Comparison of ENCODE assay signal across 8 cellular contexts in genomic region chr1:110004583-110004982, GRCh38. TPM values are rescaled to one million over a fixed set of nuclear protein-coding genes. Genes with fewer than 3 reads are reported as not detected.
A peak's percentile ranks its signal among the peaks of the same experiment; 100 is the strongest.
DNase-seq lines count a peak whose midpoint lies in the region; ATAC-seq, FAIRE-seq and TF ChIP-seq lines count a peak whose summit lies in the region.

No MANE protein-coding gene starts in this region.

- H3K27me3 ChIP-seq in CD8-positive, alpha-beta T cell (ENCODE audit: insufficient read depth, low read length): no peaks in the 10 kb centered on the region
- H3K27me3 ChIP-seq in pancreas (no peaks in the 10 kb centered on the region), WERI-Rb-1 (ENCODE audit: insufficient read depth, low read depth, severe bottlenecking) (no peaks in the 10 kb centered on the region)

- peaks cover 27% of the 10 kb centered on the region for H3K4me1 Mint-ChIP-seq in CD8-positive, alpha-beta T cell (ENCODE audit: low read depth)
- peaks cover 20% of the 10 kb centered on the region for H3K4me1 Mint-ChIP-seq in endothelial cell (ENCODE audit: unreplicated experiment)

- intact Hi-C loops in CD8-positive, alpha-beta T cell (cut with DNase I, micrococcal nuclease): no loop called here
- intact Hi-C loops in pancreas (cut with DNase I): no loop called here

- H3K27ac ChIP-seq in CD8-positive, alpha-beta T cell (ENCODE audit: low read depth, low read length): no peak overlapping the region
- peak overlapping the region in 2 of 4 donors; percentile 62 to 68 for H3K27ac ChIP-seq in pancreas
- no peak overlapping the region for H3K27ac ChIP-seq in WERI-Rb-1

- H3K27ac Mint-ChIP-seq in CD8-positive, alpha-beta T cell: peak overlapping the region; percentile 41
- peak overlapping the region; percentile 97 for H3K27ac Mint-ChIP-seq in endothelial cell (ENCODE audit: unreplicated experiment)

- 6 to 11% methylated on average over 1 of the region's 1 CpG for WGBS in pancreas, 2 donors

- no peak for FAIRE-seq in pancreas (lab: Jason Lieb, UNC)

- CTCF ChIA-PET in CD8-positive, alpha-beta T cell (lab: Charles Lee): no interaction called here

- peak overlapping the region; percentile 44 for H3K4me3 Mint-ChIP-seq in CD8-positive, alpha-beta T cell
- peak overlapping the region; percentile 76 for H3K4me3 Mint-ChIP-seq in endothelial cell (ENCODE audit: unreplicated experiment)

- no peaks in the 10 kb centered on the region for H3K9me3 ChIP-seq in CD8-positive, alpha-beta T cell (ENCODE audit: low read length)
- H3K9me3 ChIP-seq in pancreas (no peaks in the 10 kb centered on the region), WERI-Rb-1 (ENCODE audit: severe bottlenecking) (no peaks in the 10 kb centered on the region)

- POLR2A ChIA-PET in CD8-positive, alpha-beta T cell (lab: Charles Lee): no interaction called here

- peaks cover 13% of the 10 kb centered on the region for H3K36me3 Mint-ChIP-seq in CD8-positive, alpha-beta T cell
- no peaks in the 10 kb centered on the region for H3K36me3 Mint-ChIP-seq in endothelial cell (ENCODE audit: low read depth, unreplicated experiment)

- ATAC-seq in CD8-positive, alpha-beta T cell: no peak
- ATAC-seq in pancreas: peak in 3 of 4 donors; percentile 41 to 50 (median 49)

- H3K4me1 ChIP-seq in CD8-positive, alpha-beta T cell (ENCODE audit: insufficient read depth, low read length): peaks cover 13% of the 10 kb centered on the region
- peaks cover 29 to 49% (median 30%) of the 10 kb centered on the region in 3 donors for H3K4me1 ChIP-seq in pancreas

- no peaks in the 10 kb centered on the region for H3K36me3 ChIP-seq in CD8-positive, alpha-beta T cell (ENCODE audit: insufficient read depth, low read length)
- H3K36me3 ChIP-seq in pancreas (peaks cover 0 to 9% (median 0%) of the 10 kb centered on the region in 3 donors), WERI-Rb-1 (peaks cover 8% of the 10 kb centered on the region)

- H3K27me3 Mint-ChIP-seq in CD8-positive, alpha-beta T cell (ENCODE audit: low read depth): no peaks in the 10 kb centered on the region
- H3K27me3 Mint-ChIP-seq in endothelial cell (ENCODE audit: unreplicated experiment): peaks cover 3% of the 10 kb centered on the region

- no peak overlapping the region for H3K4me3 ChIP-seq in CD8-positive, alpha-beta T cell (ENCODE audit: low read depth, low read length)
- H3K4me3 ChIP-seq in pancreas (peak overlapping the region in 1 of 4 donors; percentile 7), WERI-Rb-1 (ENCODE audit: low read depth, low read length) (no peak overlapping the region)

- no peak for TF ChIP-seq CTCF in CD8-positive, alpha-beta T cell (IDR thresholded peaks at IDR 0.05)
- TF ChIP-seq CTCF in endothelial cell (IDR thresholded peaks at IDR 0.05; ENCODE audit: unreplicated experiment) (no peak), pancreas (IDR thresholded peaks at IDR 0.05) (no peak), WERI-Rb-1 (IDR thresholded peaks at IDR 0.05; ENCODE audit: low read depth, low read length) (no peak)

- no peak for DNase-seq in CD8-positive, alpha-beta T cell
- DNase-seq in NCI-H510A (lab: John Stamatoyannopoulos, UW): peak; percentile 31
- DNase-seq in endothelial cell (ENCODE audit: low spot score): no peak
- no peak for DNase-seq in pancreas
- DNase-seq in WERI-Rb-1: no peak
- DNase-seq in MV-4-11 (lab: John Stamatoyannopoulos, UW): no peak
- DNase-seq in SK-N-DZ (ENCODE audit: low spot score): no peak
- no peak for DNase-seq in NCI-H1048 (lab: John Stamatoyannopoulos, UW)

- H3K9me3 Mint-ChIP-seq in CD8-positive, alpha-beta T cell: no peaks in the 10 kb centered on the region
- no peaks in the 10 kb centered on the region for H3K9me3 Mint-ChIP-seq in endothelial cell (ENCODE audit: unreplicated experiment)

RNA-seq across cellular contexts. Expression of gene AHCYL1, which starts 20.0 kb away (rescaled TPM):
- 1 to 10 TPM; 5.3 to 5.5 TPM for total RNA-seq in CD8-positive, alpha-beta T cell
- total RNA-seq in endothelial cell (ENCODE audit: unreplicated experiment): 63.7 TPM
- total RNA-seq in pancreas: 10 to 100 TPM; 44.5 to 85.5 (median 50.1) TPM
- 10 to 100 TPM; 29.8 to 55.1 TPM for polyA plus RNA-seq in pancreas
- 28.0 and 30.8 TPM in 2 replicates for polyA plus RNA-seq in SK-N-DZ (2014; cell fraction: cytosol; rRNA removed)
- polyA plus RNA-seq in SK-N-DZ (2014; cell fraction: nucleus; rRNA removed): 37.6 and 49.6 TPM in 2 replicates

RNA-seq across cellular contexts. Expression of gene STRIP1, which starts 29.8 kb away (rescaled TPM):
- total RNA-seq in CD8-positive, alpha-beta T cell: 100 to 1,000 TPM in 1 of 2 experiments, 10 to 100 TPM in 1; 94.6 to 109 TPM
- total RNA-seq in endothelial cell (ENCODE audit: unreplicated experiment) (65.0 TPM), pancreas (10 to 100 TPM; 10.7 to 24.9 (median 13.1) TPM)
- 10 to 100 TPM; 15.9 to 20.4 TPM for polyA plus RNA-seq in pancreas
- polyA plus RNA-seq in SK-N-DZ (2014; cell fraction: cytosol; rRNA removed): 30.2 and 42.1 TPM in 2 replicates
- polyA plus RNA-seq in SK-N-DZ (2014; cell fraction: nucleus; rRNA removed): 125 and 160 TPM in 2 replicates
